ENCODE assay signal across 19 cellular contexts in the genomic region with DNA sequence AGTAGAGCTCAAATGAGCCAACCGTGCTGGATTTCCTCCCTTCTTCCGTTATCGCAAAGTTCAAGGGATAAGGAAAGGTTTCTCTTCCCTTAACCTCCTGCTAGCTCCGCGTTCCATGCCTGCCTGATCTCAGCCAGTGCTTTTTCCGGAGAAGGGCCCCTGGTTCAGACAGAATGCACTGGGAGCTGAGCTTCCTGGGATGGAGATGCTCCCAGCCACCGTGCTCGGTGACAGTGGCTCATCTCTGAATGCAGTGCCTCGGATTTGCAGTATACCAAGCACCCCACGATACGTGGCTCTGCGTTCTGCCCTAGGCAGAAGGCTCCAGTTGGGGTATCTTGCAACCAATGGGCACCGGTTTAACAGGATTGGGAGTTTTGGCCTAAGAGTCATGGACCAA. TPM values are rescaled to one million over a fixed set of nuclear protein-coding genes. Genes with fewer than 3 reads are reported as not detected.
DNase-seq lines count a peak whose midpoint lies in the region; ATAC-seq lines count a peak whose summit lies in the region.
"Had no signal": no experiment of that assay in that cellular context is flagged by ENCODE, and none has a peak within 500 bp of the region (broad histone marks: within the 10 kb centered on the region; RNA-seq: fewer than 3 reads in every experiment).

No MANE protein-coding gene starts in this region.

- H3K9me3 ChIP-seq in iPS-18c (ENCODE audit: control insufficient read depth, insufficient read depth, low read length), result no peaks in the 10 kb centered on the region
- H3K9me3 ChIP-seq: psoas muscle had no signal

- ATAC-seq in HG02798 (IDR thresholded peaks at IDR 0.05; ENCODE audit: poor library complexity, unreplicated experiment) (no peak), GM18868 (IDR thresholded peaks at IDR 0.05; ENCODE audit: unreplicated experiment) (no peak)
- ATAC-seq: activated T-helper 17 cell treated with anti-CD3 and anti-CD28 coated beads, Interleukin-2, amount 50 U/mL, for 72 hours; GM12878; psoas muscle; T-helper 17 cell had no signal

- DNase-seq in NCI-H524 (lab: John Stamatoyannopoulos, UW), result peak; percentile 4 to 42
- DNase-seq in NCI-H524 treated with DMSO at 0.1 percent for 48 hours (lab: John Stamatoyannopoulos, UW), result no peak
- peak; percentile 24 for DNase-seq in SK-N-DZ (ENCODE audit: low spot score)
- peak; percentile 42 for DNase-seq in superior temporal gyrus (ENCODE audit: extremely low spot score)
- no peak for DNase-seq in stimulated activated CD4-positive, alpha-beta T cell treated with anti-CD3 and anti-CD28 coated beads, Interleukin-4, amount 100 ng/mL, for 4 hours
- DNase-seq: CD4-positive, alpha-beta T cell; effector CD4-positive, alpha-beta T cell; NCI-H1930; psoas muscle; stimulated activated naive CD4-positive, alpha-beta T cell treated with Interleukin-2 at 50 U/mL for 16 hours; T-helper 17 cell had no signal

- peak overlapping the region; percentile 50; the same call in 1 of the 2 replicates for H3K4me3 ChIP-seq in iPS-18c (ENCODE audit: insufficient read depth, low read depth, low read length)
- H3K4me3 ChIP-seq: GM12878, psoas muscle had no signal

RNA-seq across cellular contexts. Expression of gene CNTNAP5, which starts 0.8 kb away (rescaled TPM):
- 0.38 and 0.98 TPM in 2 replicates for polyA plus RNA-seq in SK-N-DZ (2014; cell fraction: cytosol; rRNA removed)
- 0.32 and 3.8 TPM in 2 replicates for polyA plus RNA-seq in SK-N-DZ (2014; cell fraction: nucleus; rRNA removed)
- polyA plus RNA-seq: cardiac muscle cell, fibroblast of lung, GM12878, liver, psoas muscle had no signal

Comparison
In these comparisons a context has a peak if more than half of its experiments do, and no peak if none do; other contexts are left out.
1. DNase-seq: peak in NCI-H524 (2 of 2), SK-N-DZ (single experiment) and superior temporal gyrus (single experiment); none in NCI-H524 treated with DMSO at 0.1 percent for 48 hours (single experiment) and stimulated activated CD4-positive, alpha-beta T cell treated with anti-CD3 and anti-CD28 coated beads, Interleukin-4, amount 100 ng/mL, for 4 hours (0 of 2).